Comparison of ENCODE assay signal across 22 cellular contexts in genomic region chr11:118537409-118537980, GRCh38. TPM values are rescaled to one million over a fixed set of nuclear protein-coding genes. Genes with fewer than 3 reads are reported as not detected.
"Had no signal": no experiment of that assay in that cellular context is flagged by ENCODE, and none has a peak within 500 bp of the region (broad histone marks: within the 10 kb centered on the region; RNA-seq: fewer than 3 reads in every experiment).

No MANE protein-coding gene starts in this region.

- ATAC-seq: activated naive CD4-positive, alpha-beta T cell treated with anti-CD3 and anti-CD28 coated beads, Interleukin-2, amount 50 U/mL, for 72 hours; gastrocnemius medialis; natural killer cell treated with Interleukin-12 subunit alpha and Interleukin-12 subunit beta and Interleukin-15 and Interleukin-18, amount 100 ng/mL, for 72 hours; right cardiac atrium; T-cell; upper lobe of right lung had no signal

- H3K4me1 ChIP-seq: breast epithelium, gastrocnemius medialis, left ventricle myocardium inferior, thyroid gland, upper lobe of right lung had no signal

- H3K27ac Mint-ChIP-seq: activated CD4-positive, alpha-beta T cell treated with anti-CD3 and anti-CD28 coated beads, Interleukin-2, amount 10 ng/mL, durations not matched to agents 7 days and 5 days; activated naive CD4-positive, alpha-beta T cell treated with anti-CD3 and anti-CD28 coated beads, Interleukin-2, amount 50 U/mL, for 72 hours; natural killer cell treated with Interleukin-12 subunit alpha and Interleukin-12 subunit beta and Interleukin-15 and Interleukin-18, amount 100 ng/mL, for 72 hours; stimulated activated naive CD8-positive, alpha-beta T cell treated with anti-CD3 and anti-CD28 coated beads, Interleukin-15, Interleukin-2, amounts not matched to agents 100 ng/mL and 50 ng/mL, for 24 hours; T-cell; T-helper 2 cell treated with Interferon-gamma antibody and Interleukin-4, amounts not matched to agents 5 μg/mL and 100 μg/mL, for 36 hours had no signal

- H3K9me3 ChIP-seq: breast epithelium, esophagus muscularis mucosa, gastrocnemius medialis, left ventricle myocardium inferior, thyroid gland, upper lobe of right lung had no signal

- H3K9me3 Mint-ChIP-seq: activated CD4-positive, alpha-beta T cell treated with anti-CD3 and anti-CD28 coated beads, Interleukin-2, amount 10 ng/mL, durations not matched to agents 7 days and 5 days; activated naive CD4-positive, alpha-beta T cell treated with anti-CD3 and anti-CD28 coated beads, Interleukin-2, amount 50 U/mL, for 72 hours; central memory CD8-positive, alpha-beta T cell; natural killer cell treated with Interleukin-12 subunit alpha and Interleukin-12 subunit beta and Interleukin-15 and Interleukin-18, amount 100 ng/mL, for 72 hours; stimulated activated naive CD8-positive, alpha-beta T cell treated with anti-CD3 and anti-CD28 coated beads, Interleukin-15, Interleukin-2, amounts not matched to agents 100 ng/mL and 50 ng/mL, for 24 hours; T-cell; T-helper 2 cell treated with Interferon-gamma antibody and Interleukin-4, amounts not matched to agents 5 μg/mL and 100 μg/mL, for 36 hours had no signal

- H3K4me3 ChIP-seq: breast epithelium, esophagus muscularis mucosa, gastrocnemius medialis, left ventricle myocardium inferior, thyroid gland, upper lobe of right lung had no signal

- H3K36me3 Mint-ChIP-seq: activated naive CD4-positive, alpha-beta T cell treated with anti-CD3 and anti-CD28 coated beads, Interleukin-2, amount 50 U/mL, for 72 hours; natural killer cell treated with Interleukin-12 subunit alpha and Interleukin-12 subunit beta and Interleukin-15 and Interleukin-18, amount 100 ng/mL, for 72 hours had no signal

- H3K27me3 ChIP-seq: breast epithelium, esophagus muscularis mucosa, gastrocnemius medialis, thyroid gland, upper lobe of right lung had no signal

- H3K27ac ChIP-seq: breast epithelium, gastrocnemius medialis, left ventricle myocardium inferior, thyroid gland, upper lobe of right lung, WERI-Rb-1 had no signal

- H3K27me3 Mint-ChIP-seq: activated CD4-positive, alpha-beta T cell treated with anti-CD3 and anti-CD28 coated beads, Interleukin-2, amount 10 ng/mL, durations not matched to agents 7 days and 5 days; central memory CD8-positive, alpha-beta T cell; natural killer cell treated with Interleukin-12 subunit alpha and Interleukin-12 subunit beta and Interleukin-15 and Interleukin-18, amount 100 ng/mL, for 72 hours; stimulated activated naive CD8-positive, alpha-beta T cell treated with anti-CD3 and anti-CD28 coated beads, Interleukin-15, Interleukin-2, amounts not matched to agents 100 ng/mL and 50 ng/mL, for 24 hours; T-cell had no signal

- H3K4me3 Mint-ChIP-seq: activated CD4-positive, alpha-beta T cell treated with anti-CD3 and anti-CD28 coated beads, Interleukin-2, amount 10 ng/mL, durations not matched to agents 7 days and 5 days; central memory CD8-positive, alpha-beta T cell; natural killer cell treated with Interleukin-12 subunit alpha and Interleukin-12 subunit beta and Interleukin-15 and Interleukin-18, amount 100 ng/mL, for 72 hours; stimulated activated naive CD8-positive, alpha-beta T cell treated with anti-CD3 and anti-CD28 coated beads, Interleukin-15, Interleukin-2, amounts not matched to agents 100 ng/mL and 50 ng/mL, for 24 hours; T-cell; T-helper 2 cell treated with Interferon-gamma antibody and Interleukin-4, amounts not matched to agents 5 μg/mL and 100 μg/mL, for 36 hours had no signal

- H3K4me1 Mint-ChIP-seq: activated CD4-positive, alpha-beta T cell treated with anti-CD3 and anti-CD28 coated beads, Interleukin-2, amount 10 ng/mL, durations not matched to agents 7 days and 5 days; central memory CD8-positive, alpha-beta T cell; T-cell had no signal

- H3K36me3 ChIP-seq: breast epithelium, gastrocnemius medialis, left ventricle myocardium inferior, thyroid gland had no signal

- DNase-seq: activated CD4-positive, alpha-beta T cell treated with anti-CD3 and anti-CD28 coated beads, Interleukin-2, amount 10 ng/mL, durations not matched to agents 7 days and 5 days; activated CD4-positive, CD25-positive, alpha-beta regulatory T cell treated with anti-CD3 and anti-CD28 coated beads, Interleukin-2, amount 50 U/mL, for 72 hours; activated CD8-positive, alpha-beta memory T cell treated with anti-CD3 and anti-CD28 coated beads, Interleukin-2, amount 50 U/mL, for 48 hours; gastrocnemius medialis; hippocampal formation; kidney glomerular epithelial cell; left ventricle myocardium inferior; right cardiac atrium; stimulated activated CD4-positive, alpha-beta T cell treated with anti-CD3 and anti-CD28 coated beads, Interleukin-1b, Interleukin-23, amount 100 ng/mL, for 48 hours; substantia nigra; T-cell; thyroid gland; upper lobe of right lung; WERI-Rb-1 had no signal

RNA-seq across cellular contexts. Expression of gene TTC36, which starts 10.2 kb away (rescaled TPM):
- polyA plus RNA-seq: mammary epithelial cell had no signal
